In genomic region chr20:63533871-63534393, GRCh38 we compare ENCODE assay signal across 1 cellular context.
TF ChIP-seq lines count a peak whose summit lies in the region.

No MANE protein-coding gene starts in this region.

TF ChIP-seq in H1, 55 proteins besides CTCF, POLR2A, EP300 and RAD21:
- TF ChIP-seq E2F6 (IDR thresholded peaks at IDR 0.05) (no peak), CBX8 (IDR thresholded peaks at IDR 0.05; ENCODE audit: borderline replicate concordance, low read depth, low read length) (no peak), ATF3 (IDR thresholded peaks at IDR 0.05; ENCODE audit: insufficient read depth, low read depth, low read length) (no peak), TAF1 (IDR thresholded peaks at IDR 0.05; ENCODE audit: low read depth, low read length) (no peak), KDM1A (IDR thresholded peaks at IDR 0.05; ENCODE audit: borderline replicate concordance, low read length) (no peak), KDM4A (IDR thresholded peaks at IDR 0.05; ENCODE audit: low read depth, low read length, severe bottlenecking) (no peak), RNF2 (IDR thresholded peaks at IDR 0.05; ENCODE audit: borderline replicate concordance, low read depth, low read length, missing control alignments, poor library complexity, severe bottlenecking) (no peak), CHD2 (IDR thresholded peaks at IDR 0.05; ENCODE audit: low read length) (no peak), RXRA (IDR thresholded peaks at IDR 0.05; ENCODE audit: insufficient read depth, low read depth, low read length) (no peak)
